Comparison of ENCODE assay signal across 1 cellular context in genomic region chr3:56054827-56055226, GRCh38.
TF ChIP-seq lines count a peak whose summit lies in the region.

No MANE protein-coding gene starts in this region.

TF ChIP-seq in WTC11, 78 proteins besides CTCF, POLR2A, EP300 and RAD21:
- no peak for TF ChIP-seq ATF2 (CRISPR knock-in tag; IDR thresholded peaks at IDR 0.05; ENCODE audit: borderline replicate concordance, low read depth)
- TF ChIP-seq, protein P1, sequence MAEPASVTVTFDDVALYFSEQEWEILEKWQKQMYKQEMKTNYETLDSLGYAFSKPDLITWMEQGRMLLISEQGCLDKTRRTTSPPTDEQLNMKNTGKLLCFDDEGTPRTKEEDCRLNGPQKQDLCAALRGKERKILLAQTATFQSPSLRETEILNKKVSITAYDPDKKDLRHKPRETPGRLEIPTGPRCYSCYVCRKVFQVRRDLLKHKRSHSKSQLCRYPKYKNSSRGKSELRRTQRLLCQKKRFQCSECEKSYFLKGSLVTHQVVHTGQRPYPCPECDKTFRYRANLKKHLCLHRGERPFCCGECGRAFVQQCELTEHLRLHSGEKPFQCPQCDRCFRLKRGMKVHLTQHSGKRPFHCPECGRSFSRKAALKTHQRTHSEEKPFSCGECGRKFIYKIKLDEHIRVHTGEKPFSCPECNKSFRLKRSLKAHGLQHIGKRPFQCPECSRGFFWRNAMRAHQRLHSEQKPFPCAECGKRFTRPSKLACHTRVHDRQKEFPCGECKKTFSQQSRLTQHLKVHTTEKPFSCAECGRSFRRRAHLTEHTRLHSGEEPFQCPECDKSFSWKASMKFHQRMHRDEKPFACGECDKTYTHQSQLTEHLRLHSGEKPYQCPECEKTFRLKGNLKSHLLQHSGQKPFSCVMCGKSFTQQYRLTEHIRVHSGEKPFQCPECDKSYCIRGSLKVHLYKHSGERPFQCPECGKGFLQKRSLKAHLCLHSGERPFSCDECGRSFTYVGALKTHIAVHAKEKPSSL (CRISPR knock-in tag; conservative IDR thresholded peaks at IDR 0.05) = no peak
- no peak for TF ChIP-seq KAT7 (CRISPR knock-in tag; IDR thresholded peaks at IDR 0.05; ENCODE audit: borderline replicate concordance)
- no peak for TF ChIP-seq MAX (CRISPR knock-in tag; IDR thresholded peaks at IDR 0.05)
- TF ChIP-seq CBFB (CRISPR knock-in tag; IDR thresholded peaks at IDR 0.05; ENCODE audit: low read depth) = no peak
- TF ChIP-seq ZNF532 (CRISPR knock-in tag; IDR thresholded peaks at IDR 0.05; ENCODE audit: borderline replicate concordance) = no peak
- TF ChIP-seq MYBL2 (CRISPR knock-in tag; IDR thresholded peaks at IDR 0.05) = no peak
- no peak for TF ChIP-seq ZNF317 (CRISPR knock-in tag; IDR thresholded peaks at IDR 0.05; ENCODE audit: borderline replicate concordance, low read depth)
- TF ChIP-seq NR3C1 (CRISPR knock-in tag; conservative IDR thresholded peaks at IDR 0.05; ENCODE audit: low read depth) = no peak
- TF ChIP-seq, protein P2, sequence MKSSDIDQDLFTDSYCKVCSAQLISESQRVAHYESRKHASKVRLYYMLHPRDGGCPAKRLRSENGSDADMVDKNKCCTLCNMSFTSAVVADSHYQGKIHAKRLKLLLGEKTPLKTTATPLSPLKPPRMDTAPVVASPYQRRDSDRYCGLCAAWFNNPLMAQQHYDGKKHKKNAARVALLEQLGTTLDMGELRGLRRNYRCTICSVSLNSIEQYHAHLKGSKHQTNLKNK (CRISPR knock-in tag; IDR thresholded peaks at IDR 0.05) = no peak
